Comparison of ENCODE assay signal across 27 cellular contexts in the genomic region with DNA sequence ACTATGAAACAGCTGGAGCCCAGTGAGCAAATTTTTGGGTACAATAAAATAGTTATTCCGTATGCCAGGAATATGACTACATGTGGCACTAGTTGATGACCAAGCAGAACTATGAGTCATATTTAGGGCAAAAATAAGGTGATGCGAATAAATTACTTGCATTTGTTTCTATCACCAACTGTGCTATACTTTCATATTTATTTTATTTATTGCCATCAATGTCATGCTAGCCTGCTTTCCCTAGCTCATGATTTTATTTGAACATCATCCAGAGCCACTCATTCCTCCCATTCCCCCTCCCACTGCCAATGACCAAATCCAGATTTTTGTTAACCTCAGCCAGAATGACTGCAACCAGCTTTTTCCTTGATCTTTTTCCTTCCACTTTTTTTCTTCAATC. TPM values are rescaled to one million over a fixed set of nuclear protein-coding genes. Genes with fewer than 3 reads are reported as not detected.
DNase-seq lines count a peak whose midpoint lies in the region; ATAC-seq and TF ChIP-seq lines count a peak whose summit lies in the region.
"Had no signal": no experiment of that assay in that cellular context is flagged by ENCODE, and none has a peak within 500 bp of the region (broad histone marks: within the 10 kb centered on the region; RNA-seq: fewer than 3 reads in every experiment).

No MANE protein-coding gene starts in this region.

- H3K27ac Mint-ChIP-seq in CD4-positive, alpha-beta T cell: no peak overlapping the region
- H3K27ac Mint-ChIP-seq: activated CD4-positive, alpha-beta memory T cell treated with anti-CD3 and anti-CD28 coated beads, Interleukin-2, amount 10 ng/mL, durations not matched to agents 7 days and 5 days; activated T-cell treated with anti-CD3 and anti-CD28 coated beads, Interleukin-2, amount 50 U/mL, for 24 hours; neural progenitor cell; WTC11 had no signal

- H3K4me3 ChIP-seq in skeletal muscle satellite cell (ENCODE audit: low read length): no peak overlapping the region
- H3K4me3 ChIP-seq: esophagus squamous epithelium, HAP-1, neural progenitor cell, upper lobe of right lung had no signal

- intact Hi-C loops in CD4-positive, alpha-beta T cell (cut with DNase I, micrococcal nuclease): no loop called here

- no peaks in the 10 kb centered on the region for H3K27me3 Mint-ChIP-seq in CD4-positive, alpha-beta T cell

- no peaks in the 10 kb centered on the region for H3K27me3 ChIP-seq in skeletal muscle satellite cell (ENCODE audit: control insufficient read depth, insufficient read depth, low read length)
- H3K27me3 ChIP-seq in CD4-positive, alpha-beta T cell (ENCODE audit: control insufficient read depth, insufficient read depth, low read length): no peaks in the 10 kb centered on the region
- H3K27me3 ChIP-seq: brain microvascular endothelial cell, esophagus squamous epithelium, neural progenitor cell, upper lobe of right lung had no signal

- H3K4me3 Mint-ChIP-seq in CD4-positive, alpha-beta T cell: no peak overlapping the region
- H3K4me3 Mint-ChIP-seq: activated CD4-positive, alpha-beta memory T cell treated with anti-CD3 and anti-CD28 coated beads, Interleukin-2, amount 10 ng/mL, durations not matched to agents 7 days and 5 days; activated T-cell treated with anti-CD3 and anti-CD28 coated beads, Interleukin-2, amount 50 U/mL, for 24 hours; neural progenitor cell; WTC11 had no signal

- CTCF ChIA-PET in CD4-positive, alpha-beta T cell (lab: Charles Lee): no interaction called here

- H3K27ac ChIP-seq in CD4-positive, alpha-beta T cell (ENCODE audit: low read depth, low read length): no peak overlapping the region
- H3K27ac ChIP-seq: brain microvascular endothelial cell, esophagus squamous epithelium, neural progenitor cell, upper lobe of right lung had no signal

- peaks cover 7% of the 10 kb centered on the region for H3K4me1 Mint-ChIP-seq in CD4-positive, alpha-beta T cell (ENCODE audit: low read depth)
- H3K4me1 Mint-ChIP-seq: neural progenitor cell had no signal

- H3K4me2 ChIP-seq in skeletal muscle satellite cell (ENCODE audit: low read length): peak overlapping the region; percentile 17
- H3K4me2 ChIP-seq: neural progenitor cell had no signal

- POLR2A ChIA-PET in CD4-positive, alpha-beta T cell (lab: Charles Lee): no interaction called here

- ATAC-seq in SK-N-SH treated with all-trans-retinoic acid at 6 μM for 48 hours: peak; percentile 59
- no peak for ATAC-seq in CD4-positive, alpha-beta T cell (ENCODE audit: poor library complexity)
- no peak for ATAC-seq in HG03135 (IDR thresholded peaks at IDR 0.05; ENCODE audit: unreplicated experiment)
- ATAC-seq: stimulated activated naive CD8-positive, alpha-beta T cell treated with anti-CD3 and anti-CD28 coated beads, Interleukin-15, Interleukin-2, amounts not matched to agents 100 U/mL and 50 U/mL, for 24 hours; upper lobe of right lung; WTC11 had no signal

- H3K9me3 Mint-ChIP-seq in CD4-positive, alpha-beta T cell: no peaks in the 10 kb centered on the region
- H3K9me3 Mint-ChIP-seq: activated CD4-positive, alpha-beta memory T cell treated with anti-CD3 and anti-CD28 coated beads, Interleukin-2, amount 10 ng/mL, durations not matched to agents 7 days and 5 days; activated T-cell treated with anti-CD3 and anti-CD28 coated beads, Interleukin-2, amount 50 U/mL, for 24 hours; neural progenitor cell had no signal

- H3K4me1 ChIP-seq in skeletal muscle satellite cell (ENCODE audit: control insufficient read depth, insufficient read depth, low read length): peaks cover 47% of the 10 kb centered on the region
- H3K4me1 ChIP-seq: Caco-2, neural progenitor cell had no signal

- no peak for TF ChIP-seq CTCF in CD4-positive, alpha-beta T cell (IDR thresholded peaks at IDR 0.05)

- no peaks in the 10 kb centered on the region for H3K36me3 Mint-ChIP-seq in CD4-positive, alpha-beta T cell (ENCODE audit: low read depth)
- H3K36me3 Mint-ChIP-seq: neural progenitor cell, WTC11 had no signal

- no peaks in the 10 kb centered on the region for H3K9me3 ChIP-seq in skeletal muscle satellite cell (replicated peaks; ENCODE audit: low read length)
- H3K9me3 ChIP-seq in CD4-positive, alpha-beta T cell (ENCODE audit: control insufficient read depth, low read length): no peaks in the 10 kb centered on the region
- H3K9me3 ChIP-seq: Caco-2, esophagus squamous epithelium, HAP-1, upper lobe of right lung had no signal

- no peaks in the 10 kb centered on the region for H3K36me3 ChIP-seq in skeletal muscle satellite cell (ENCODE audit: insufficient read depth, low read length)
- H3K36me3 ChIP-seq: brain microvascular endothelial cell, esophagus squamous epithelium, HAP-1, neural progenitor cell, upper lobe of right lung had no signal

- DNase-seq in ELR (ENCODE audit: low read depth): peak; percentile 40
- DNase-seq in fibroblast of gingiva (ENCODE audit: low read depth): peak; percentile 59
- DNase-seq in CD4-positive, alpha-beta T cell: no peak
- no peak for DNase-seq in SK-N-DZ (ENCODE audit: low spot score)
- DNase-seq in SIG-M5 (lab: John Stamatoyannopoulos, UW): no peak
- DNase-seq: activated CD4-positive, alpha-beta memory T cell treated with anti-CD3 and anti-CD28 coated beads, Interleukin-2, amount 10 ng/mL, durations not matched to agents 7 days and 5 days; activated naive CD4-positive, alpha-beta T cell treated with anti-CD3 and anti-CD28 coated beads, Interleukin-2, amount 50 U/mL, for 16 hours; activated T-cell treated with anti-CD3 and anti-CD28 coated beads, Interleukin-2, amount 50 U/mL, for 24 hours; brain microvascular endothelial cell; Caco-2; dermis blood vessel endothelial cell; esophagus squamous epithelium; hippocampal formation; kidney; midbrain; NCI-H1048; NCI-H524 treated with DMSO at 0.1 percent for 48 hours; retina; stimulated activated naive CD8-positive, alpha-beta T cell treated with anti-CD3 and anti-CD28 coated beads, Interleukin-15, Interleukin-2, amounts not matched to agents 100 U/mL and 50 U/mL, for 24 hours; T-helper 2 cell; upper lobe of right lung had no signal

- H3K9ac ChIP-seq in skeletal muscle satellite cell (ENCODE audit: low read depth, low read length): no peak overlapping the region
- H3K9ac ChIP-seq: neural progenitor cell had no signal

TF ChIP-seq in SK-N-SH treated with all-trans-retinoic acid at 6 μM for 48 hours, 23 proteins besides CTCF, POLR2A, EP300 and RAD21 (continues in another document):
- no peak for TF ChIP-seq ZNF8 (CRISPR knock-in tag; IDR thresholded peaks at IDR 0.05)
- TF ChIP-seq, protein P1, sequence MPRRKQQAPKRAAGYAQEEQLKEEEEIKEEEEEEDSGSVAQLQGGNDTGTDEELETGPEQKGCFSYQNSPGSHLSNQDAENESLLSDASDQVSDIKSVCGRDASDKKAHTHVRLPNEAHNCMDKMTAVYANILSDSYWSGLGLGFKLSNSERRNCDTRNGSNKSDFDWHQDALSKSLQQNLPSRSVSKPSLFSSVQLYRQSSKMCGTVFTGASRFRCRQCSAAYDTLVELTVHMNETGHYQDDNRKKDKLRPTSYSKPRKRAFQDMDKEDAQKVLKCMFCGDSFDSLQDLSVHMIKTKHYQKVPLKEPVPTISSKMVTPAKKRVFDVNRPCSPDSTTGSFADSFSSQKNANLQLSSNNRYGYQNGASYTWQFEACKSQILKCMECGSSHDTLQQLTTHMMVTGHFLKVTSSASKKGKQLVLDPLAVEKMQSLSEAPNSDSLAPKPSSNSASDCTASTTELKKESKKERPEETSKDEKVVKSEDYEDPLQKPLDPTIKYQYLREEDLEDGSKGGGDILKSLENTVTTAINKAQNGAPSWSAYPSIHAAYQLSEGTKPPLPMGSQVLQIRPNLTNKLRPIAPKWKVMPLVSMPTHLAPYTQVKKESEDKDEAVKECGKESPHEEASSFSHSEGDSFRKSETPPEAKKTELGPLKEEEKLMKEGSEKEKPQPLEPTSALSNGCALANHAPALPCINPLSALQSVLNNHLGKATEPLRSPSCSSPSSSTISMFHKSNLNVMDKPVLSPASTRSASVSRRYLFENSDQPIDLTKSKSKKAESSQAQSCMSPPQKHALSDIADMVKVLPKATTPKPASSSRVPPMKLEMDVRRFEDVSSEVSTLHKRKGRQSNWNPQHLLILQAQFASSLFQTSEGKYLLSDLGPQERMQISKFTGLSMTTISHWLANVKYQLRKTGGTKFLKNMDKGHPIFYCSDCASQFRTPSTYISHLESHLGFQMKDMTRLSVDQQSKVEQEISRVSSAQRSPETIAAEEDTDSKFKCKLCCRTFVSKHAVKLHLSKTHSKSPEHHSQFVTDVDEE (CRISPR knock-in tag; IDR thresholded peaks at IDR 0.05): no peak
- TF ChIP-seq ARNTL (CRISPR knock-in tag; IDR thresholded peaks at IDR 0.05; ENCODE audit: borderline replicate concordance, low read depth): no peak
- no peak for TF ChIP-seq TCF4 (CRISPR knock-in tag; IDR thresholded peaks at IDR 0.05; ENCODE audit: borderline replicate concordance)
- TF ChIP-seq PPARA (CRISPR knock-in tag; IDR thresholded peaks at IDR 0.05; ENCODE audit: borderline replicate concordance): no peak
- TF ChIP-seq, protein P2, sequence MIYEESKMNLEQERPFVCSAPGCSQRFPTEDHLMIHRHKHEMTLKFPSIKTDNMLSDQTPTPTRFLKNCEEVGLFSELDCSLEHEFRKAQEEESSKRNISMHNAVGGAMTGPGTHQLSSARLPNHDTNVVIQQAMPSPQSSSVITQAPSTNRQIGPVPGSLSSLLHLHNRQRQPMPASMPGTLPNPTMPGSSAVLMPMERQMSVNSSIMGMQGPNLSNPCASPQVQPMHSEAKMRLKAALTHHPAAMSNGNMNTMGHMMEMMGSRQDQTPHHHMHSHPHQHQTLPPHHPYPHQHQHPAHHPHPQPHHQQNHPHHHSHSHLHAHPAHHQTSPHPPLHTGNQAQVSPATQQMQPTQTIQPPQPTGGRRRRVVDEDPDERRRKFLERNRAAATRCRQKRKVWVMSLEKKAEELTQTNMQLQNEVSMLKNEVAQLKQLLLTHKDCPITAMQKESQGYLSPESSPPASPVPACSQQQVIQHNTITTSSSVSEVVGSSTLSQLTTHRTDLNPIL (CRISPR knock-in tag; IDR thresholded peaks at IDR 0.05; ENCODE audit: low read depth): no peak
- no peak for TF ChIP-seq SNAI2 (CRISPR knock-in tag; IDR thresholded peaks at IDR 0.05)

RNA-seq across cellular contexts. Expression of gene FAP, which starts 13.4 kb away (rescaled TPM):
- 66.2 and 94.0 TPM in 2 replicates for total RNA-seq in skeletal muscle satellite cell (2012; rRNA removed)
- not detected for total RNA-seq in CD4-positive, alpha-beta T cell
- not detected in 2 replicates for polyA plus RNA-seq in SK-N-DZ (2014; cell fraction: cytosol; rRNA removed)
- polyA plus RNA-seq in SK-N-DZ (2014; cell fraction: nucleus; rRNA removed): not detected in 2 replicates
- total RNA-seq: activated CD4-positive, alpha-beta memory T cell treated with anti-CD3 and anti-CD28 coated beads, Interleukin-2, amount 10 ng/mL, durations not matched to agents 7 days and 5 days; Caco-2; WTC11 had no signal

Comparison
In these comparisons a context has a peak if more than half of its experiments do, and no peak if none do; other contexts are left out.
1. DNase-seq: peak in ELR (single experiment) and fibroblast of gingiva (single experiment); none in CD4-positive, alpha-beta T cell (0 of 10), SK-N-DZ (single experiment) and SIG-M5 (single experiment).